In genomic region chr12:76202621-76203020, GRCh38 we compare ENCODE assay signal across 11 cellular contexts.
"Had no signal": no experiment of that assay in that cellular context is flagged by ENCODE, and none has a peak within 500 bp of the region (broad histone marks: within the 10 kb centered on the region; RNA-seq: fewer than 3 reads in every experiment).

No MANE protein-coding gene starts in this region.

- H3K27ac Mint-ChIP-seq: H9, HFFc6, IgD-negative memory B cell had no signal

- FAIRE-seq: H1, H54 had no signal

- H3K4me1 Mint-ChIP-seq: IgD-negative memory B cell had no signal

- DNase-seq: GM23248, H9, HCEC 1CT, HFFc6, Karpas-422, KBM-7 had no signal

- H3K4me3 Mint-ChIP-seq: H9, HFFc6, IgD-negative memory B cell had no signal

- H3K4me2 ChIP-seq: KMS-11 had no signal

- H3K4me3 ChIP-seq: GM23248 had no signal

- H3K27ac ChIP-seq: GM23248, HL-60, KMS-11 had no signal

- H3K9ac ChIP-seq: GM23248, KMS-11 had no signal
